ENCODE assay signal across 8 cellular contexts in genomic region chr1:158124999-158125398, GRCh38. TPM values are rescaled to one million over a fixed set of nuclear protein-coding genes. Genes with fewer than 3 reads are reported as not detected.
DNase-seq lines count a peak whose midpoint lies in the region; ATAC-seq and TF ChIP-seq lines count a peak whose summit lies in the region.

No MANE protein-coding gene starts in this region.

- peaks cover 5% of the 10 kb centered on the region for H3K4me1 Mint-ChIP-seq in T-helper 17 cell

- H3K27me3 Mint-ChIP-seq in T-helper 17 cell: peaks cover 52% of the 10 kb centered on the region

- no peaks in the 10 kb centered on the region for H3K9me3 ChIP-seq in T-helper 17 cell (ENCODE audit: control insufficient read depth, low read length, poor library complexity, severe bottlenecking)
- H3K9me3 ChIP-seq in right atrium auricular region: no peaks in the 10 kb centered on the region

- ATAC-seq in HG02610 (IDR thresholded peaks at IDR 0.05; ENCODE audit: unreplicated experiment) (peak; percentile 67), T-helper 17 cell (peak; percentile 92), sciatic nerve (peak; percentile 97), HG02970 (IDR thresholded peaks at IDR 0.05; ENCODE audit: low FRiP score, unreplicated experiment) (no peak)

- H3K4me1 ChIP-seq in right atrium auricular region: no peaks in the 10 kb centered on the region

- H3K36me3 ChIP-seq in right atrium auricular region: no peaks in the 10 kb centered on the region

- no peak overlapping the region for H3K4me3 ChIP-seq in right atrium auricular region

- H3K27ac Mint-ChIP-seq in T-helper 17 cell: no peak overlapping the region

- CTCF ChIA-PET in GM10248 (lab: Yijun Ruan, JAX): interaction anchor here (0.9 to 7.9 kb wide), 30 partner anchors 9 to 954 kb away, joined by 3 to 118 read pairs (median 4); no protein-coding TSS in a partner anchor

- peak; percentile 80 for DNase-seq in GM10248 (ENCODE audit: extremely low spot score)
- peak; percentile 84 for DNase-seq in NCI-H1694 treated with DMSO at 0.1 percent for 48 hours (lab: John Stamatoyannopoulos, UW)
- DNase-seq in T-helper 17 cell: peak; percentile 15 to 56 (median 31)
- DNase-seq in amniotic stem cell (lab: John Stamatoyannopoulos, UW): peak; percentile 92
- DNase-seq in right atrium auricular region (ENCODE audit: low spot score): peak; percentile 96
- DNase-seq in sciatic nerve (ENCODE audit: low spot score): peak; percentile 91

- H3K27ac ChIP-seq in right atrium auricular region: no peak overlapping the region

- intact Hi-C loops in sciatic nerve (cut with DNase I): loop anchor here (5.0 to 10.0 kb wide), 2 partner anchors 90 to 163 kb away; no protein-coding TSS in a partner anchor

- peak; percentile 96 for TF ChIP-seq CTCF in GM10248 (IDR thresholded peaks at IDR 0.05; ENCODE audit: control extremely low read depth, extremely low read depth, low read depth, missing control alignments)
- peak; percentile 89 to 91 for TF ChIP-seq CTCF in right atrium auricular region (IDR thresholded peaks at IDR 0.05)

- H3K36me3 Mint-ChIP-seq in T-helper 17 cell (ENCODE audit: low read depth): peaks cover 2% of the 10 kb centered on the region

- POLR2A ChIA-PET in GM10248 (lab: Yijun Ruan, JAX): no interaction called here

- no peaks in the 10 kb centered on the region for H3K27me3 ChIP-seq in right atrium auricular region

- H3K4me3 Mint-ChIP-seq in T-helper 17 cell: no peak overlapping the region

RNA-seq across cellular contexts. Expression of gene CD1D, which starts 55.7 kb away (rescaled TPM):
- under 1 TPM; 0.94 to 0.99 TPM for total RNA-seq in T-helper 17 cell
- 1 to 10 TPM in 1 of 2 donors, under 1 TPM in 1; 0.48 to 2.0 TPM for total RNA-seq in right atrium auricular region
- 1.1 TPM for total RNA-seq in sciatic nerve

Comparison
In these comparisons a context has a peak if more than half of its experiments do, and no peak if none do; other contexts are left out.
1. DNase-seq: peak in every context shown above with its lines; median percentile 96 in right atrium auricular region; 92 in amniotic stem cell; 91 in sciatic nerve; 84 in NCI-H1694 treated with DMSO at 0.1 percent for 48 hours; 80 in GM10248; 31 in T-helper 17 cell.